ENCODE assay signal across 8 cellular contexts in the genomic region with DNA sequence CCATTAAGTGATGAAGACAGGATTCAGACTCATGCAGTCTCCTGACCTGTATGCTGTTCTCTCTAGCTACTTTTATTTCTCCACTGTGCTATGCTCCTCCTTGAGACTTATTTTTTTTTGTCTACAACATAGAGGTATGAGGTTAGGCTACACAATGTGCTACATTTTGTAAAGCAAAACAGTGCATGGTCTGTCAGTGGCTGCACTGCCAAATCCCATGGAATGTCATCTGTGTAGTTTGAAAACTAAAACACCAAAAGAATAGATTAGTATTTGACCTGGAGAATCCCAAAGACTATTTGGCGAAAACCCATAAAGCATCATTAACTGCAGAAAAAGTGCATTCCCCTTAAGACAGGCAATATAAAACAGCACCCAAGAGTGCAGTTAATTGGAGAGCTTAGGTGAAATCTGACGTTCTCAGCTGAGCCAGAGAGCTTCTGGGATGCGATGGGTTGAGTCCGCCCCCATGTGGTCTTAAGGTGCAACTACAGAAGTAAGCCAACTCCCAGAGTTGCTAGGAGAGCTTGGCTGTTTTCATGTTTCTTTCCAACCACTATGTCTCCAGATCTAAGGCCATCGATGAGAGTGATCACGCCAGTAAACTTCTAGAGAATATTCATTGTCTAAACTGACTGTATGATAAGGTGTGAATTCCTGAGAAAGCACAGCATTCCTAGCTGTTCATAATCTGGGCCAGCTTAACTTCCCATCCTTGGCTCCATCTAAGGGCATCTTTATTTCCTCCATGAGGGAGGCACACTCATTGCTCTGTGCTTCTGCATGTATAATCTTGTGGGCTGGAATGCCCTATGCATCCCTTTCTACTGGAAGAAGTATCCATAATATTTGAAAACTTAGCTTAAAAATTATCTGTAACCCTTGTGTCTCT. TPM values are rescaled to one million over a fixed set of nuclear protein-coding genes. Genes with fewer than 3 reads are reported as not detected.
DNase-seq lines count a peak whose midpoint lies in the region; ATAC-seq, FAIRE-seq and TF ChIP-seq lines count a peak whose summit lies in the region.

No MANE protein-coding gene starts in this region.

- H3K9me3 Mint-ChIP-seq in T-helper 2 cell treated with Interferon-gamma antibody and Interleukin-4, amounts not matched to agents 5 μg/mL and 100 μg/mL, for 36 hours = no peaks in the 10 kb centered on the region

- no peaks in the 10 kb centered on the region for H3K36me3 ChIP-seq in bronchial epithelial cell (ENCODE audit: control insufficient read depth, insufficient read depth, low read length)

- peak; percentile 96 for TF ChIP-seq CTCF in AG04449 (IDR thresholded peaks at IDR 0.05; ENCODE audit: insufficient read depth, low read length, missing control alignments)
- TF ChIP-seq CTCF in GM13976 (IDR thresholded peaks at IDR 0.05; ENCODE audit: borderline replicate concordance, control extremely low read depth, extremely low read depth, insufficient read depth, missing control alignments) = peak; percentile 77
- TF ChIP-seq CTCF in bronchial epithelial cell (IDR thresholded peaks at IDR 0.05; ENCODE audit: insufficient read depth, low read length, severe bottlenecking) = peak; percentile 95

- POLR2A ChIA-PET in AG04449 (lab: Yijun Ruan, JAX) = no interaction called here

- no peaks in the 10 kb centered on the region for H3K27me3 ChIP-seq in bronchial epithelial cell (ENCODE audit: control insufficient read depth, insufficient read depth, low read length)

- peak; percentile 36 for FAIRE-seq in bronchial epithelial cell (lab: Jason Lieb, UNC)

- DNase-seq in AG04449 (ENCODE audit: low read depth, low spot score) = peak; percentile 9
- peak; percentile 50 for DNase-seq in GM13976 (ENCODE audit: low spot score)
- DNase-seq in NCI-H1105 (lab: John Stamatoyannopoulos, UW) = peak; percentile 49
- peak; percentile 20 for DNase-seq in T-helper 2 cell treated with Interferon-gamma antibody and Interleukin-4, amounts not matched to agents 5 μg/mL and 100 μg/mL, for 36 hours (ENCODE audit: low spot score)
- DNase-seq in bronchial epithelial cell (ENCODE audit: low read depth) = peak; percentile 56
- peak; percentile 76 for DNase-seq in islet precursor cell
- peak; percentile 24 for DNase-seq in stimulated activated CD4-positive, alpha-beta T cell treated with anti-CD3 and anti-CD28 coated beads, Interleukin-2, amount 100 ng/mL, for 4 hours (ENCODE audit: low read depth)

- CTCF ChIA-PET in AG04449 (lab: Yijun Ruan, JAX) = interaction anchor here (0.6 to 2.4 kb wide), 35 partner anchors 10 to 1432 kb away, joined by 3 to 42 read pairs (median 4); a partner anchor contains a TSS

- no peak overlapping the region for H3K4me3 ChIP-seq in AG04449 (ENCODE audit: low read depth, low read length)
- no peak overlapping the region for H3K4me3 ChIP-seq in bronchial epithelial cell (ENCODE audit: low read depth, low read length)

- ATAC-seq in HG02759 (IDR thresholded peaks at IDR 0.05; ENCODE audit: unreplicated experiment) = peak; percentile 97

- no peak overlapping the region for H3K4me3 Mint-ChIP-seq in T-helper 2 cell treated with Interferon-gamma antibody and Interleukin-4, amounts not matched to agents 5 μg/mL and 100 μg/mL, for 36 hours

- no peaks in the 10 kb centered on the region for H3K4me1 Mint-ChIP-seq in T-helper 2 cell treated with Interferon-gamma antibody and Interleukin-4, amounts not matched to agents 5 μg/mL and 100 μg/mL, for 36 hours (ENCODE audit: low read depth)

- no peaks in the 10 kb centered on the region for H3K36me3 Mint-ChIP-seq in T-helper 2 cell treated with Interferon-gamma antibody and Interleukin-4, amounts not matched to agents 5 μg/mL and 100 μg/mL, for 36 hours (ENCODE audit: low read depth)

- H3K27me3 Mint-ChIP-seq in T-helper 2 cell treated with Interferon-gamma antibody and Interleukin-4, amounts not matched to agents 5 μg/mL and 100 μg/mL, for 36 hours (ENCODE audit: low read depth) = peaks cover 11% of the 10 kb centered on the region

- in situ Hi-C loops in GM13976 (cut with MboI; ENCODE audit: low sequenced_read_pairs, unreplicated experiment) = loop anchor here (25.0 kb wide), 1 partner anchor 1210 kb away; no protein-coding TSS in a partner anchor

- no peak overlapping the region for H3K27ac Mint-ChIP-seq in T-helper 2 cell treated with Interferon-gamma antibody and Interleukin-4, amounts not matched to agents 5 μg/mL and 100 μg/mL, for 36 hours

RNA-seq across cellular contexts. Expression of a gene that starts 20.7 kb away (rescaled TPM):
- total RNA-seq in bronchial epithelial cell = 0.53 and 1.3 TPM in 2 replicates

Comparison
In these comparisons a context has a peak if more than half of its experiments do, and no peak if none do; other contexts are left out.
1. DNase-seq: peak in every context shown above with its lines; median percentile 76 in islet precursor cell; 56 in bronchial epithelial cell; 50 in GM13976; 49 in NCI-H1105; 24 in stimulated activated CD4-positive, alpha-beta T cell treated with anti-CD3 and anti-CD28 coated beads, Interleukin-2, amount 100 ng/mL, for 4 hours; 20 in T-helper 2 cell treated with Interferon-gamma antibody and Interleukin-4, amounts not matched to agents 5 μg/mL and 100 μg/mL, for 36 hours; 9 in AG04449.